In genomic region chr11:72333657-72334056, GRCh38 we compare ENCODE assay signal across 1 cellular context.
TF ChIP-seq lines count a peak whose summit lies in the region.

No MANE protein-coding gene starts in this region.

TF ChIP-seq in SK-N-SH treated with all-trans-retinoic acid at 6 μM for 48 hours, 23 proteins besides CTCF, POLR2A, EP300 and RAD21 (continued from another document):
- TF ChIP-seq TSHZ2 (CRISPR knock-in tag; IDR thresholded peaks at IDR 0.05) (peak; percentile 55; the same call in 1 of the 2 replicates), ZC3H10 (CRISPR knock-in tag; IDR thresholded peaks at IDR 0.05) (no peak), ZNF70 (CRISPR knock-in tag; IDR thresholded peaks at IDR 0.05) (0 out of 2 replicates have a peak, but pooled peaks have one; percentile 19), CSDC2 (CRISPR knock-in tag; IDR thresholded peaks at IDR 0.05) (no peak), CSRNP3 (CRISPR knock-in tag; IDR thresholded peaks at IDR 0.05) (no peak), POU6F1 (CRISPR knock-in tag; IDR thresholded peaks at IDR 0.05; ENCODE audit: borderline replicate concordance, low read depth) (no peak)
